ENCODE assay signal across 10 cellular contexts in the genomic region with DNA sequence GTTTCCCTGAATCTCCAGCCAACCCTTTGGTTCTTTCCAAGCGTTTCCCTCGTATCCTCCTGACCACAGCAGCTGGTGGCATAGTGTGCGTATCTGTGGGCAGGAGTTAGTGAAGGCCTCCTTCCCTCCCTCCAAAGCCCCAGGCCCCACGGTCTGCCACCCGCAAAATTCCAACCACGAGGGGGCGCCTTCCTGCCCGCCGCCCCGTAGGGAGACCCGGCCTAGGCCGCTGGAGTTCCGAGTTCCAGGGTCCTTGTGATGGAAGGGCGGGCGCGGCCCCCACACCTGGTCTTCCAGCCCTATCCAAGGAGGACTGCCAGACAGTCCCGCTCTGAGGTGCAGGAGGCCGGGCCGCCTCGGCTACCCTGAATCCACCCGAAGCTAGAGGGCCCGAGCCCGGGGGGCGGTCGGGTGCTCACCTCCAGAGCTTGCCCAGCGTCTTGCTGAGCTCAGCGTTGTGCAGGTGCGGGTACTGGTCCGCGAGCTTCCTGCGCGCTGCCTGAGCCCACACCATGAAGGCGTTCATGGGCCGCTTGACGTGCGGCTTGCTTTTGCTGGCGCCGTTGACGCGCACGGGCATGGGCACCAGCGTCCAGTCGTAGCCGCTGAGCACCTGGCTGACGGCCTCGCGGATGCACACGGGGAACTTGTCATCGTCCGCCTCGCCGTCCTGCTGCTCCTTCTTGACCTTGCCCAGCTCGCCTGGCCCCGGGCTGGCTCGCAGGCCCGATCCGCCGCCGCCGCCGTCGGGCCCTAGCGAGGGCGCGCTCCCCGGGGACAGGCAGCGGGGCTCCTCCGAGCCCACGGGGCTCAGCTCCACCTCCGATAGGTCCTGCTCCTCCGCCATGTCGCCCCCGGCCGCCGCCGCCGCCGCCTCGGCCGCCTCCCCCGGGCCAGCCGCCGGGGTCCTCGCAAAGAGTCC. TPM values are rescaled to one million over a fixed set of nuclear protein-coding genes. Genes with fewer than 3 reads are reported as not detected.
A peak's percentile ranks its signal among the peaks of the same experiment; 100 is the strongest.
DNase-seq lines count a peak whose midpoint lies in the region; ATAC-seq and TF ChIP-seq lines count a peak whose summit lies in the region.
"Had no signal": no experiment of that assay in that cellular context is flagged by ENCODE, and none has a peak within 500 bp of the region (broad histone marks: within the 10 kb centered on the region; RNA-seq: fewer than 3 reads in every experiment).

No MANE protein-coding gene starts in this region.

- in situ Hi-C loops in brain microvascular endothelial cell (cut with HindIII; ENCODE audit: low pct_ligation_motif_present, low sequenced_read_pairs) = no loop called here
- in situ Hi-C loops in G401 (cut with HindIII; ENCODE audit: low sequenced_read_pairs) = no loop called here

- H3K9me2 ChIP-seq in HCT116 (ENCODE audit: insufficient read depth) = no peaks in the 10 kb centered on the region

- DNase-seq in HCT116 (ENCODE audit: low read depth, low spot score) (no peak), brain microvascular endothelial cell (no peak), stomach (no peak), NCI-H748 (lab: John Stamatoyannopoulos, UW; ENCODE audit: unreplicated experiment) (no peak), G401 (ENCODE audit: low spot score) (no peak), NCI-H187 treated with DMSO at 0.1 percent for 48 hours (lab: John Stamatoyannopoulos, UW) (no peak)
- DNase-seq: DMS79 treated with DMSO at 0.1 percent for 48 hours, NCI-H2171 had no signal

- H3K4me3 ChIP-seq in HCT116 (replicated peaks in 1 of 2; ENCODE audit: low read depth in 1 of 2, low read length in 2 of 2) = no peak overlapping the region
- H3K4me3 ChIP-seq in brain microvascular endothelial cell (ENCODE audit: low read depth, low read length) = no peak overlapping the region
- H3K4me3 ChIP-seq in iPS-18c (ENCODE audit: insufficient read depth, low read depth, low read length) = peak overlapping the region; percentile 41; the same call in 1 of the 2 replicates
- peak overlapping the region in 3 of 4 donors; percentile 8 to 21 (median 12) for H3K4me3 ChIP-seq in stomach

- whole genome bisulfite sequencing in stomach, 5 donors = 62 to 71% (median 66%) methylated on average over 58 to 84 of the region's 84 CpGs

- POLR2A ChIA-PET in HCT116 (lab: Charles Lee) = no interaction called here

- TF ChIP-seq RAD21 in HCT116 (IDR thresholded peaks at IDR 0.05; ENCODE audit: low read depth) = no peak

- intact Hi-C loops in HCT116 (cut with micrococcal nuclease) = no loop called here
- intact Hi-C loops in stomach (cut with DNase I; ENCODE audit: low total_unique reads) = no loop called here

- no peak for TF ChIP-seq POLR2A in HCT116 (IDR thresholded peaks at IDR 0.05; ENCODE audit: borderline replicate concordance, extremely low read depth, insufficient read depth, insufficient read length)
- TF ChIP-seq POLR2A in stomach (IDR thresholded peaks at IDR 0.05) = no peak

- no peaks in the 10 kb centered on the region for H3K79me2 ChIP-seq in HCT116 (ENCODE audit: insufficient read depth, low read length)

- RAD21 ChIA-PET in HCT116 (lab: Charles Lee; ENCODE audit: low non-redundant PET in 1 of 2, low total read pairs in 2 of 2, uncharacterized antibody in 2 of 2, unreplicated experiment in 2 of 2) = no interaction called here

- no peak overlapping the region for H3K9ac ChIP-seq in HCT116 (ENCODE audit: low read length)

- H3K4me2 ChIP-seq in HCT116 (ENCODE audit: low read length) = no peak overlapping the region

- BruUV-seq in HCT116 (replicated peaks; lab: Mats Ljungman, UMichigan) = no TSS peak

- CTCF ChIA-PET in HCT116 (lab: Charles Lee) = no interaction called here

- no peaks in the 10 kb centered on the region for H3K4me1 ChIP-seq in HCT116 (ENCODE audit: control insufficient read depth in 1 of 2, insufficient read depth in 2 of 2, low read length in 2 of 2)
- no peaks in the 10 kb centered on the region for H3K4me1 ChIP-seq in stomach

- H3K27me3 ChIP-seq in HCT116 (ENCODE audit: insufficient read depth, low read length) = no peaks in the 10 kb centered on the region
- peaks cover 13% of the 10 kb centered on the region for H3K27me3 ChIP-seq in brain microvascular endothelial cell (replicated peaks)
- no peaks in the 10 kb centered on the region for H3K27me3 ChIP-seq in stomach

- H3K36me3 ChIP-seq in HCT116 (ENCODE audit: control insufficient read depth in 1 of 2, insufficient read depth in 2 of 2, low read length in 2 of 2) = no peaks in the 10 kb centered on the region
- no peaks in the 10 kb centered on the region for H3K36me3 ChIP-seq in brain microvascular endothelial cell (replicated peaks)
- peaks cover 0 to 39% (median 7%) of the 10 kb centered on the region in 4 donors for H3K36me3 ChIP-seq in stomach

- H3K9me3 ChIP-seq in HCT116 (ENCODE audit: control insufficient read depth in 1 of 2, insufficient read depth in 1 of 2, low read depth in 1 of 2, low read length in 2 of 2) = no peaks in the 10 kb centered on the region
- H3K9me3 ChIP-seq in iPS-18c (ENCODE audit: control insufficient read depth, insufficient read depth, low read length) = no peaks in the 10 kb centered on the region
- H3K9me3 ChIP-seq in stomach = no peaks in the 10 kb centered on the region

- H3K27ac ChIP-seq in HCT116 (ENCODE audit: low read depth, low read length) = no peak overlapping the region
- no peak overlapping the region for H3K27ac ChIP-seq in brain microvascular endothelial cell
- peak overlapping the region in 1 of 5 donors; percentile 34 for H3K27ac ChIP-seq in stomach

- TF ChIP-seq CTCF in HCT116 (IDR thresholded peaks at IDR 0.05 in 2 of 3, conservative IDR thresholded peaks at IDR 0.05 in 1 of 3; ENCODE audit: borderline replicate concordance in 1 of 3, insufficient read depth in 1 of 3, low read depth in 2 of 3, low read length in 2 of 3) (peak in 2 of 3 experiments; percentile 31 to 45; a peak in 3 of 6 replicates), brain microvascular endothelial cell (IDR thresholded peaks at IDR 0.05; ENCODE audit: low read depth, low read length, missing control alignments) (peak; percentile 59), stomach (IDR thresholded peaks at IDR 0.05) (no peak)

- no peaks in the 10 kb centered on the region for H4K20me1 ChIP-seq in HCT116 (ENCODE audit: insufficient read depth)

- H2AFZ ChIP-seq in HCT116 (ENCODE audit: low read depth, low read length, poor library complexity, severe bottlenecking) = no peak overlapping the region

- TF ChIP-seq EP300 in stomach (IDR thresholded peaks at IDR 0.05) = no peak

- ATAC-seq in HCT116 = peak; percentile 56; the same call in 1 of the 2 replicates

TF ChIP-seq in HCT116, 20 proteins besides CTCF, POLR2A, EP300 and RAD21 (continues in another document):
- TF ChIP-seq, protein P1, sequence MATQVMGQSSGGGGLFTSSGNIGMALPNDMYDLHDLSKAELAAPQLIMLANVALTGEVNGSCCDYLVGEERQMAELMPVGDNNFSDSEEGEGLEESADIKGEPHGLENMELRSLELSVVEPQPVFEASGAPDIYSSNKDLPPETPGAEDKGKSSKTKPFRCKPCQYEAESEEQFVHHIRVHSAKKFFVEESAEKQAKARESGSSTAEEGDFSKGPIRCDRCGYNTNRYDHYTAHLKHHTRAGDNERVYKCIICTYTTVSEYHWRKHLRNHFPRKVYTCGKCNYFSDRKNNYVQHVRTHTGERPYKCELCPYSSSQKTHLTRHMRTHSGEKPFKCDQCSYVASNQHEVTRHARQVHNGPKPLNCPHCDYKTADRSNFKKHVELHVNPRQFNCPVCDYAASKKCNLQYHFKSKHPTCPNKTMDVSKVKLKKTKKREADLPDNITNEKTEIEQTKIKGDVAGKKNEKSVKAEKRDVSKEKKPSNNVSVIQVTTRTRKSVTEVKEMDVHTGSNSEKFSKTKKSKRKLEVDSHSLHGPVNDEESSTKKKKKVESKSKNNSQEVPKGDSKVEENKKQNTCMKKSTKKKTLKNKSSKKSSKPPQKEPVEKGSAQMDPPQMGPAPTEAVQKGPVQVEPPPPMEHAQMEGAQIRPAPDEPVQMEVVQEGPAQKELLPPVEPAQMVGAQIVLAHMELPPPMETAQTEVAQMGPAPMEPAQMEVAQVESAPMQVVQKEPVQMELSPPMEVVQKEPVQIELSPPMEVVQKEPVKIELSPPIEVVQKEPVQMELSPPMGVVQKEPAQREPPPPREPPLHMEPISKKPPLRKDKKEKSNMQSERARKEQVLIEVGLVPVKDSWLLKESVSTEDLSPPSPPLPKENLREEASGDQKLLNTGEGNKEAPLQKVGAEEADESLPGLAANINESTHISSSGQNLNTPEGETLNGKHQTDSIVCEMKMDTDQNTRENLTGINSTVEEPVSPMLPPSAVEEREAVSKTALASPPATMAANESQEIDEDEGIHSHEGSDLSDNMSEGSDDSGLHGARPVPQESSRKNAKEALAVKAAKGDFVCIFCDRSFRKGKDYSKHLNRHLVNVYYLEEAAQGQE (IDR thresholded peaks at IDR 0.05; ENCODE audit: low read depth) = no peak
- TF ChIP-seq POLR2AphosphoS5 (IDR thresholded peaks at IDR 0.05; ENCODE audit: low read depth, low read length) (no peak), EZH2phosphoT487 (IDR thresholded peaks at IDR 0.05; ENCODE audit: borderline replicate concordance) (no peak), SP1 (IDR thresholded peaks at IDR 0.05; ENCODE audit: low read depth) (no peak), YY1 (IDR thresholded peaks at IDR 0.05; ENCODE audit: extremely low read depth, insufficient replicate concordance, low read depth, low read length) (no peak), CBX3 (IDR thresholded peaks at IDR 0.05; ENCODE audit: low read depth) (no peak), ATF3 (IDR thresholded peaks at IDR 0.05) (no peak), TCF7L2 (IDR thresholded peaks at IDR 0.05; ENCODE audit: borderline replicate concordance, extremely low read depth, insufficient read depth, insufficient read length) (no peak), ELF1 (IDR thresholded peaks at IDR 0.05; ENCODE audit: borderline replicate concordance, low read depth) (no peak), ZNF274 (IDR thresholded peaks at IDR 0.05; ENCODE audit: low read depth, low read length) (no peak)

RNA-seq across cellular contexts. Expression of gene SOX10, which starts 1.2 kb away (rescaled TPM):
- total RNA-seq in HCT116 (2021; ENCODE audit: unreplicated experiment) = not detected
- polyA plus RNA-seq in HCT116 (2012) = 0.04 and 0.18 TPM in 2 replicates
- total RNA-seq in stomach = 1 to 10 TPM in 3 of 5 donors, not detected in 2; 2.9 to 4.9 (median 4.4) TPM
- polyA plus RNA-seq in stomach = 1 to 10 TPM; 1.7 to 3.2 (median 2.6) TPM
- not detected in 2 replicates for total RNA-seq in G401 (2014; rRNA removed; shearing (Covaris generic))
- total RNA-seq: LHCN-M2 had no signal

RNA-seq across cellular contexts. Expression of gene POLR2F, which starts 29.7 kb away (rescaled TPM):
- total RNA-seq in HCT116 (2021; ENCODE audit: unreplicated experiment) = 107 TPM
- polyA plus RNA-seq in HCT116 (2012) = 118 and 140 TPM in 2 replicates
- 100 to 1,000 TPM in 2 of 5 donors, 10 to 100 TPM in 3; 41.5 to 145 (median 74.5) TPM for total RNA-seq in stomach
- polyA plus RNA-seq in stomach = 100 to 1,000 TPM; 139 to 149 (median 146) TPM
- total RNA-seq in G401 (2014; rRNA removed; shearing (Covaris generic)) = 225 and 303 TPM in 2 replicates

RNA-seq across cellular contexts. Expression of gene C22orf23, which starts 29.8 kb away (rescaled TPM):
- total RNA-seq in HCT116 (2021; ENCODE audit: unreplicated experiment) = 0.47 TPM
- polyA plus RNA-seq in HCT116 (2012) = 1.7 and 2.5 TPM in 2 replicates
- total RNA-seq in stomach = not detected
- polyA plus RNA-seq in stomach = 1 to 10 TPM in 1 of 3 donors, under 1 TPM in 2; 0.18 to 1.2 (median 0.31) TPM
- total RNA-seq in G401 (2014; rRNA removed; shearing (Covaris generic)) = not detected in 2 replicates

Comparison
In these comparisons a context has a peak if more than half of its experiments do, and no peak if none do; other contexts are left out.
1. H3K4me3 ChIP-seq: peak in iPS-18c (single experiment) and stomach (3 of 4); none in HCT116 (0 of 2) and brain microvascular endothelial cell (single experiment).
2. CTCF ChIP-seq: peak in HCT116 (2 of 3) and brain microvascular endothelial cell (single experiment); none in stomach (0 of 7).